Comparison of ENCODE assay signal across 16 cellular contexts in genomic region chr6:85556992-85557668, GRCh38. TPM values are rescaled to one million over a fixed set of nuclear protein-coding genes. Genes with fewer than 3 reads are reported as not detected.
DNase-seq lines count a peak whose midpoint lies in the region; ATAC-seq, FAIRE-seq and TF ChIP-seq lines count a peak whose summit lies in the region.
"Had no signal": no experiment of that assay in that cellular context is flagged by ENCODE, and none has a peak within 500 bp of the region (broad histone marks: within the 10 kb centered on the region; RNA-seq: fewer than 3 reads in every experiment).

No MANE protein-coding gene starts in this region.

- FAIRE-seq in GM12891 (lab: Jason Lieb, UNC) = peak; percentile 65
- peak; percentile 68 for FAIRE-seq in GM19239 (lab: Jason Lieb, UNC)

- H3K4me1 Mint-ChIP-seq in nephron progenitor cell = no peaks in the 10 kb centered on the region

- H3K4me3 Mint-ChIP-seq in nephron progenitor cell = no peak overlapping the region
- H3K4me3 Mint-ChIP-seq: H9 had no signal

- peaks cover 38% of the 10 kb centered on the region for H3K36me3 Mint-ChIP-seq in nephron progenitor cell (ENCODE audit: low read depth)

- no peak overlapping the region for H3K27ac ChIP-seq in foreskin keratinocyte
- H3K27ac ChIP-seq: BLaER1, GM23248, HL-60 had no signal

- peak overlapping the region; percentile 46 for H3K27ac Mint-ChIP-seq in nephron progenitor cell
- H3K27ac Mint-ChIP-seq: H9 had no signal

- no peak for TF ChIP-seq POLR2A in GM12891 (IDR thresholded peaks at IDR 0.05; ENCODE audit: low read depth, low read length)

- no peaks in the 10 kb centered on the region for H3K9me3 Mint-ChIP-seq in nephron progenitor cell
- H3K9me3 Mint-ChIP-seq: H9 had no signal

- no peak for TF ChIP-seq CTCF in nephron progenitor cell (IDR thresholded peaks at IDR 0.05)
- no peak for TF ChIP-seq CTCF in foreskin keratinocyte (conservative IDR thresholded peaks at IDR 0.05)

- no peaks in the 10 kb centered on the region for H3K27me3 ChIP-seq in foreskin keratinocyte
- H3K27me3 ChIP-seq: BLaER1 had no signal

- ATAC-seq in HG02610 (IDR thresholded peaks at IDR 0.05; ENCODE audit: unreplicated experiment) (peak; percentile 79), foreskin keratinocyte (no peak)

- no peaks in the 10 kb centered on the region for H3K27me3 Mint-ChIP-seq in nephron progenitor cell (ENCODE audit: low read depth, poor library complexity)

- DNase-seq in GM12891 (ENCODE audit: insufficient read length, low spot score) = no peak
- no peak for DNase-seq in GM19239 (ENCODE audit: insufficient read length, low spot score)
- DNase-seq in nephron progenitor cell = no peak
- no peak for DNase-seq in HK-2 (ENCODE audit: unreplicated experiment)
- no peak for DNase-seq in foreskin keratinocyte
- no peak for DNase-seq in NCI-H2081 treated with DMSO at 0.1 percent for 48 hours (lab: John Stamatoyannopoulos, UW)
- DNase-seq: 8988T, AML-193, DMS53, GF-D8, GM23248, H9, Karpas-422 had no signal

- H3K4me1 ChIP-seq in foreskin keratinocyte = peaks cover 3% of the 10 kb centered on the region
- H3K4me1 ChIP-seq: BLaER1 had no signal

TF ChIP-seq in GM12891, 5 proteins besides CTCF, POLR2A, EP300 and RAD21:
- TF ChIP-seq SPI1 (IDR thresholded peaks at IDR 0.05; ENCODE audit: low read depth, low read length) = no peak

RNA-seq across cellular contexts. Expression of gene SNX14, which starts 36.5 kb away (rescaled TPM):
- polyA plus RNA-seq in GM12891 (2012; ENCODE audit: low read depth, missing spikeins) = 38.7 TPM
- 66.9 and 73.6 TPM in 2 replicates for total RNA-seq in foreskin keratinocyte
- 55.2 and 60.2 TPM in 2 replicates for polyA plus RNA-seq in foreskin keratinocyte
